ENCODE assay signal across 8 cellular contexts in the genomic region with DNA sequence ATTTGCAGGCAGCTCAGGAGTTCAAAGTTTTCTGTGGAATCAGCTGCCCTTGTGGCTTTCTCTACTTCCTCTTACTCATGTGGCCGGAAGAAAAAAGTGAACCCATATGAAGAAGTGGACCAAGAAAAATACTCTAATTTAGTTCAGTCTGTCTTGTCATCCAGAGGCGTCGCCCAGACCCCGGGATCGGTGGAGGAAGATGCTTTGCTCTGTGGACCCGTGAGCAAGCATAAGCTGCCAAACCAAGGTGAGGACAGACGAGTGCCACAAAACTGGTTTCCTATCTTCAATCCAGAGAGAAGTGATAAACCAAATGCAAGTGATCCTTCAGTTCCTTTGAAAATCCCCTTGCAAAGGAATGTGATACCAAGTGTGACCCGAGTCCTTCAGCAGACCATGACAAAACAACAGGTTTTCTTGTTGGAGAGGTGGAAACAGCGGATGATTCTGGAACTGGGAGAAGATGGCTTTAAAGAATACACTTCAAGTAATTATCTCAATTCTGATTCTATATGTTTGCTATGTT. TPM values are rescaled to one million over a fixed set of nuclear protein-coding genes. Genes with fewer than 3 reads are reported as not detected.
A peak's percentile ranks its signal among the peaks of the same experiment; 100 is the strongest.
DNase-seq lines count a peak whose midpoint lies in the region; ATAC-seq, FAIRE-seq and TF ChIP-seq lines count a peak whose summit lies in the region.

No MANE protein-coding gene starts in this region.

- H3K4me1 ChIP-seq in BLaER1, result peaks cover 40% of the 10 kb centered on the region

- H3K36me3 ChIP-seq in BLaER1 (peaks cover 24% of the 10 kb centered on the region; the same call in 1 of the 2 replicates), bronchial epithelial cell (ENCODE audit: control insufficient read depth, insufficient read depth, low read length) (no peaks in the 10 kb centered on the region)

- H3K27ac ChIP-seq in BLaER1, result peak overlapping the region; percentile 100
- H3K27ac ChIP-seq in RWPE1, result peak overlapping the region; percentile 98
- H3K27ac ChIP-seq in layer of hippocampus (ENCODE audit: low read depth, low read length), result peak overlapping the region; percentile 98

- POLR2A ChIA-PET in RWPE1 (lab: Yijun Ruan, JAX; ENCODE audit: low non-redundant PET), result interaction anchor here (0.8 kb wide), 1 partner anchor 21 kb away, joined by 3 read pairs; no protein-coding TSS in a partner anchor

- CTCF ChIA-PET in RWPE1 (lab: Yijun Ruan, JAX), result interaction anchor here (0.6 kb wide), 1 partner anchor 749 kb away, joined by 3 read pairs; no protein-coding TSS in a partner anchor

- H4K20me1 ChIP-seq in BLaER1, result peaks cover 34% of the 10 kb centered on the region

- H3K9ac ChIP-seq in BLaER1, result peak overlapping the region; percentile 100

- H3K27me3 ChIP-seq in BLaER1 (no peaks in the 10 kb centered on the region), bronchial epithelial cell (ENCODE audit: control insufficient read depth, insufficient read depth, low read length) (no peaks in the 10 kb centered on the region), layer of hippocampus (ENCODE audit: control insufficient read depth, insufficient read depth, low read length) (no peaks in the 10 kb centered on the region)

- FAIRE-seq in bronchial epithelial cell (lab: Jason Lieb, UNC), result no peak

- peak overlapping the region; percentile 92 for H3K4me3 ChIP-seq in BLaER1
- H3K4me3 ChIP-seq in bronchial epithelial cell (ENCODE audit: low read depth, low read length), result peak overlapping the region; percentile 93

- H3K9me3 ChIP-seq in BLaER1, result no peaks in the 10 kb centered on the region

- no peak for TF ChIP-seq CTCF in RWPE1 (conservative IDR thresholded peaks at IDR 0.05; ENCODE audit: low read depth)
- TF ChIP-seq CTCF in bronchial epithelial cell (IDR thresholded peaks at IDR 0.05; ENCODE audit: insufficient read depth, low read length, severe bottlenecking), result no peak

- ATAC-seq in GM18861 (IDR thresholded peaks at IDR 0.05; ENCODE audit: unreplicated experiment) (peak; percentile 15), HG02884 (IDR thresholded peaks at IDR 0.05; ENCODE audit: unreplicated experiment) (no peak)
- no peak for ATAC-seq in stimulated activated naive CD8-positive, alpha-beta T cell treated with anti-CD3 and anti-CD28 coated beads, Interleukin-15, Interleukin-2, amounts not matched to agents 100 U/mL and 50 U/mL, for 24 hours

- DNase-seq in RWPE1 (ENCODE audit: low spot score) (peak; percentile 40), bronchial epithelial cell (ENCODE audit: low read depth) (no peak), NCI-H774 (lab: John Stamatoyannopoulos, UW) (no peak)
- peak; percentile 44 for DNase-seq in stimulated activated naive CD8-positive, alpha-beta T cell treated with anti-CD3 and anti-CD28 coated beads, Interleukin-15, Interleukin-2, amounts not matched to agents 100 U/mL and 50 U/mL, for 24 hours

- H3K4me2 ChIP-seq in BLaER1, result peak overlapping the region; percentile 95

RNA-seq across cellular contexts. Expression of gene MGME1, which starts 1.1 kb away (rescaled TPM):
- total RNA-seq in bronchial epithelial cell, result 8.6 and 10.3 TPM in 2 replicates

RNA-seq across cellular contexts. Expression of gene SNX5, which starts 1.4 kb away (rescaled TPM):
- 96.5 and 152 TPM in 2 replicates for total RNA-seq in bronchial epithelial cell

Comparison
In these comparisons a context has a peak if more than half of its experiments do, and no peak if none do; other contexts are left out.
1. DNase-seq: peak in RWPE1 (single experiment) and stimulated activated naive CD8-positive, alpha-beta T cell treated with anti-CD3 and anti-CD28 coated beads, Interleukin-15, Interleukin-2, amounts not matched to agents 100 U/mL and 50 U/mL, for 24 hours (single experiment); none in bronchial epithelial cell (single experiment) and NCI-H774 (single experiment).
2. Peak in every context shown above with its lines, with median percentiles within 50 percentile points of each other: H3K27ac ChIP-seq.